In genomic region chr4:5707366-5708133, GRCh38 we compare ENCODE assay signal across 9 cellular contexts. TPM values are rescaled to one million over a fixed set of nuclear protein-coding genes. Genes with fewer than 3 reads are reported as not detected.
DNase-seq lines count a peak whose midpoint lies in the region; ATAC-seq lines count a peak whose summit lies in the region.
"Had no signal": no experiment of that assay in that cellular context is flagged by ENCODE, and none has a peak within 500 bp of the region (broad histone marks: within the 10 kb centered on the region; RNA-seq: fewer than 3 reads in every experiment).

No MANE protein-coding gene starts in this region.

- peak overlapping the region; percentile 36 for H3K4me3 ChIP-seq in effector memory CD4-positive, alpha-beta T cell (ENCODE audit: insufficient read depth, low read depth, low read length, poor library complexity, severe bottlenecking)
- H3K4me3 ChIP-seq in mucosa of stomach (ENCODE audit: low read length), result no peak overlapping the region
- peak overlapping the region; percentile 75 to 95 for H3K4me3 ChIP-seq in aorta (ENCODE audit: low read length in 2 of 2)

- H3K4me1 Mint-ChIP-seq in stimulated activated naive CD8-positive, alpha-beta T cell treated with anti-CD3 and anti-CD28 coated beads, Interleukin-15, Interleukin-2, amounts not matched to agents 100 ng/mL and 50 ng/mL, for 24 hours (ENCODE audit: low read depth), result peaks cover 20% of the 10 kb centered on the region

- intact Hi-C loops in aorta (cut with DNase I), result no loop called here

- peaks cover 2% of the 10 kb centered on the region for H3K36me3 Mint-ChIP-seq in stimulated activated naive CD8-positive, alpha-beta T cell treated with anti-CD3 and anti-CD28 coated beads, Interleukin-15, Interleukin-2, amounts not matched to agents 100 ng/mL and 50 ng/mL, for 24 hours (ENCODE audit: low read depth)

- peaks cover 12% of the 10 kb centered on the region for H3K27me3 ChIP-seq in effector memory CD4-positive, alpha-beta T cell (replicated peaks; ENCODE audit: control insufficient read depth, insufficient read depth, low read length, poor library complexity, severe bottlenecking)
- H3K27me3 ChIP-seq in mucosa of stomach (ENCODE audit: control insufficient read depth, insufficient read depth, low read length) (peaks cover 43% of the 10 kb centered on the region), aorta (ENCODE audit: control insufficient read depth in 1 of 2, insufficient read depth in 2 of 2, low read length in 1 of 2) (no peaks in the 10 kb centered on the region)

- WGBS in aorta, 2 donors, result 9 to 11% methylated on average over 21 of the region's 21 CpGs

- H3K27me3 Mint-ChIP-seq in stimulated activated naive CD8-positive, alpha-beta T cell treated with anti-CD3 and anti-CD28 coated beads, Interleukin-15, Interleukin-2, amounts not matched to agents 100 ng/mL and 50 ng/mL, for 24 hours, result peaks cover 46% of the 10 kb centered on the region

- no peaks in the 10 kb centered on the region for H3K9me3 ChIP-seq in effector memory CD4-positive, alpha-beta T cell (ENCODE audit: control insufficient read depth, low read length)
- H3K9me3 ChIP-seq in mucosa of stomach (ENCODE audit: control insufficient read depth, low read length) (no peaks in the 10 kb centered on the region), aorta (ENCODE audit: control insufficient read depth, low read length) (no peaks in the 10 kb centered on the region)

- DNase-seq in stimulated activated naive CD8-positive, alpha-beta T cell treated with anti-CD3 and anti-CD28 coated beads, Interleukin-15, Interleukin-2, amounts not matched to agents 100 U/mL and 50 U/mL, for 24 hours, result no peak
- DNase-seq in effector memory CD4-positive, alpha-beta T cell, result no peak
- no peak for DNase-seq in aorta
- DNase-seq: DMS79 treated with DMSO at 0.1 percent for 48 hours had no signal

- peak overlapping the region; percentile 45 for H3K9ac ChIP-seq in mucosa of stomach (ENCODE audit: low read length)

- no peaks in the 10 kb centered on the region for H3K36me3 ChIP-seq in effector memory CD4-positive, alpha-beta T cell (ENCODE audit: control insufficient read depth, insufficient read depth, low read length)
- H3K36me3 ChIP-seq in mucosa of stomach (ENCODE audit: control insufficient read depth, insufficient read depth, low read length) (no peaks in the 10 kb centered on the region), aorta (ENCODE audit: control insufficient read depth in 1 of 2, insufficient read depth in 2 of 2, low read length in 1 of 2) (no peaks in the 10 kb centered on the region)

- H3K4me1 ChIP-seq in effector memory CD4-positive, alpha-beta T cell (ENCODE audit: control insufficient read depth, insufficient read depth, low read length, poor library complexity, severe bottlenecking), result no peaks in the 10 kb centered on the region
- H3K4me1 ChIP-seq in mucosa of stomach (ENCODE audit: control insufficient read depth, insufficient read depth, low read length) (peaks cover 5% of the 10 kb centered on the region), aorta (ENCODE audit: control insufficient read depth in 1 of 2, insufficient read depth in 2 of 2, low read length in 2 of 2) (peaks cover 4 to 6% of the 10 kb centered on the region in 2 donors)

- ATAC-seq in stimulated activated naive CD8-positive, alpha-beta T cell treated with anti-CD3 and anti-CD28 coated beads, Interleukin-15, Interleukin-2, amounts not matched to agents 100 U/mL and 50 U/mL, for 24 hours, result no peak
- no peak for ATAC-seq in aorta (ENCODE audit: low FRiP score)
- no peak for ATAC-seq in GM18873 (IDR thresholded peaks at IDR 0.05; ENCODE audit: low FRiP score, unreplicated experiment)
- no peak for ATAC-seq in GM19324 (IDR thresholded peaks at IDR 0.05; ENCODE audit: low FRiP score, unreplicated experiment)
- ATAC-seq in GM19395 (IDR thresholded peaks at IDR 0.05; ENCODE audit: unreplicated experiment), result no peak

- peaks cover 3% of the 10 kb centered on the region for H3K9me3 Mint-ChIP-seq in stimulated activated naive CD8-positive, alpha-beta T cell treated with anti-CD3 and anti-CD28 coated beads, Interleukin-15, Interleukin-2, amounts not matched to agents 100 ng/mL and 50 ng/mL, for 24 hours

- no peak overlapping the region for H3K27ac Mint-ChIP-seq in stimulated activated naive CD8-positive, alpha-beta T cell treated with anti-CD3 and anti-CD28 coated beads, Interleukin-15, Interleukin-2, amounts not matched to agents 100 ng/mL and 50 ng/mL, for 24 hours

- no peak overlapping the region for H3K27ac ChIP-seq in effector memory CD4-positive, alpha-beta T cell (ENCODE audit: insufficient read depth, low read length, poor library complexity, severe bottlenecking)
- H3K27ac ChIP-seq in aorta (ENCODE audit: low read depth in 1 of 2, low read length in 2 of 2), result no peak overlapping the region

- H3K4me3 Mint-ChIP-seq in stimulated activated naive CD8-positive, alpha-beta T cell treated with anti-CD3 and anti-CD28 coated beads, Interleukin-15, Interleukin-2, amounts not matched to agents 100 ng/mL and 50 ng/mL, for 24 hours, result peak overlapping the region; percentile 31

RNA-seq across cellular contexts. Expression of gene EVC2, which starts 0.8 kb away (rescaled TPM):
- total RNA-seq in aorta, result 10 to 100 TPM; 12.2 to 16.0 TPM
- polyA plus RNA-seq in aorta, result 1 to 10 TPM; 2.1 to 5.9 TPM

RNA-seq across cellular contexts. Expression of gene EVC, which starts 3.5 kb away (rescaled TPM):
- total RNA-seq in aorta, result 10 to 100 TPM; 33.3 to 58.2 TPM
- polyA plus RNA-seq in aorta, result 10 to 100 TPM in 1 of 2 donors, 1 to 10 TPM in 1; 9.3 to 16.6 TPM
